In genomic region chr2:190943706-190944105, GRCh38 we compare ENCODE assay signal across 18 cellular contexts.
"Had no signal": no experiment of that assay in that cellular context is flagged by ENCODE, and none has a peak within 500 bp of the region (broad histone marks: within the 10 kb centered on the region; RNA-seq: fewer than 3 reads in every experiment).

No MANE protein-coding gene starts in this region.

- H3K4me2 ChIP-seq: hepatocyte had no signal

- H3K27me3 Mint-ChIP-seq: naive thymus-derived CD8-positive, alpha-beta T cell; type B pancreatic cell had no signal

- H3K36me3 Mint-ChIP-seq: type B pancreatic cell had no signal

- H3K27me3 ChIP-seq: colonic mucosa, hepatocyte, neutrophil, suprapubic skin, thyroid gland had no signal

- H3K79me2 ChIP-seq: hepatocyte had no signal

- H3K36me3 ChIP-seq: colonic mucosa, neutrophil, suprapubic skin, thyroid gland had no signal

- H3K9me3 Mint-ChIP-seq: naive thymus-derived CD8-positive, alpha-beta T cell; type B pancreatic cell had no signal

- H3K4me3 Mint-ChIP-seq: naive thymus-derived CD8-positive, alpha-beta T cell; type B pancreatic cell had no signal

- H3K4me3 ChIP-seq: colonic mucosa, hepatocyte, mucosa of descending colon, suprapubic skin, thyroid gland had no signal

- H3K4me1 ChIP-seq: colonic mucosa had no signal

- H3K27ac ChIP-seq: colonic mucosa, hepatocyte, neutrophil, suprapubic skin had no signal

- ATAC-seq: mucosa of descending colon; naive thymus-derived CD8-positive, alpha-beta T cell; sciatic nerve; stimulated activated naive CD8-positive, alpha-beta T cell treated with anti-CD3 and anti-CD28 coated beads, Interleukin-15, Interleukin-2, amounts not matched to agents 100 U/mL and 50 U/mL, for 24 hours had no signal

- H2AFZ ChIP-seq: hepatocyte had no signal

- DNase-seq: colonic mucosa; dermis blood vessel endothelial cell; effector CD8-positive, alpha-beta T cell; foreskin melanocyte; head of caudate nucleus; mammary epithelial cell; mucosa of descending colon; naive thymus-derived CD8-positive, alpha-beta T cell; posterior cingulate gyrus; stimulated activated CD4-positive, alpha-beta T cell treated with anti-CD3 and anti-CD28 coated beads, Interleukin-12 subunit alpha, Interleukin-12 subunit beta, amount 100 ng/mL, for 4 hours; stimulated activated naive CD8-positive, alpha-beta T cell treated with anti-CD3 and anti-CD28 coated beads, Interleukin-15, Interleukin-2, amounts not matched to agents 100 U/mL and 50 U/mL, for 24 hours; thyroid gland had no signal

- H3K9me3 ChIP-seq: colonic mucosa, mucosa of descending colon, neutrophil, suprapubic skin, thyroid gland had no signal

- FAIRE-seq: urothelium cell line had no signal
